ENCODE assay signal across 24 cellular contexts in the genomic region with DNA sequence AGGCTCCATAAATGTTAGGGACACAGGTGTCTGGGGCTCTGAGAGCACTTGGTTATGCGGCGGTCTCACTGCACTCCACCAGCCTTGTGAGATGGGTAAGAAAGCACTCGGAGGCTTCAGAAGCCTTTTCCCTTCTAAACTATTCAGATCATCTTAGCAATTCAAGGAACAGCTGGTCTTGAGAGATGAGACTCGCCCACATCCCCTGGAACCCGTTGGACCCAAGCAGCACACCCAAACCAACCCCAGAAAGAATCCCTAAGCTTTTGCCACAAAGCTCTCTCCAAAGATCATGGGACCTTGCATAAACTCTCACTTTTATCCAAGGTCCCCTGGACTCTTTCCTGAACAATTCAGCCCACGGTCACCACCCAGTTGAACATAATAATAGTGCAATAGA.
A peak's percentile ranks its signal among the peaks of the same experiment; 100 is the strongest.
DNase-seq lines count a peak whose midpoint lies in the region; ATAC-seq and TF ChIP-seq lines count a peak whose summit lies in the region.
"Had no signal": no experiment of that assay in that cellular context is flagged by ENCODE, and none has a peak within 500 bp of the region (broad histone marks: within the 10 kb centered on the region; RNA-seq: fewer than 3 reads in every experiment).

No MANE protein-coding gene starts in this region.

- intact Hi-C loops in gastrocnemius medialis (cut with DNase I; ENCODE audit: low total_unique reads) = loop anchor here (1.0 to 2.0 kb wide), 4 partner anchors 21 to 83 kb away; no protein-coding TSS in a partner anchor
- intact Hi-C loops in lower leg skin (cut with DNase I; ENCODE audit: low total_unique reads) = no loop called here

- no peak for TF ChIP-seq EP300 in gastroesophageal sphincter (IDR thresholded peaks at IDR 0.05)

- peaks cover 42 to 74% (median 63%) of the 10 kb centered on the region in 11 experiments for H3K36me3 ChIP-seq in BLaER1 treated with 17β-estradiol and CSF1 and Interleukin-3, amounts not matched to agents 10 nM and 100 nM
- peaks cover 0 to 25% of the 10 kb centered on the region in 2 donors for H3K36me3 ChIP-seq in gastroesophageal sphincter
- H3K36me3 ChIP-seq in gastrocnemius medialis = peaks cover 0 to 6% of the 10 kb centered on the region in 2 donors
- H3K36me3 ChIP-seq: ovary had no signal

- no peaks in the 10 kb centered on the region for H3K9me3 ChIP-seq in BLaER1 treated with 17β-estradiol and CSF1 and Interleukin-3, amounts not matched to agents 10 nM and 100 nM (replicated peaks in 1 of 11)
- H3K9me3 ChIP-seq in gastroesophageal sphincter (no peaks in the 10 kb centered on the region), gastrocnemius medialis (no peaks in the 10 kb centered on the region)
- H3K9me3 ChIP-seq: ovary, tibial artery had no signal

- in situ Hi-C loops in gastrocnemius medialis (cut with MboI; ENCODE audit: low sequenced_read_pairs in 4 of 4) = loop anchor here in 3 of 4 donors (10.0 kb wide), 1 partner anchor 85 kb away; no protein-coding TSS in a partner anchor

- TF ChIP-seq CTCF in HL-60 (IDR thresholded peaks at IDR 0.05; ENCODE audit: insufficient read depth, low read length) (no peak), gastroesophageal sphincter (IDR thresholded peaks at IDR 0.05) (no peak), gastrocnemius medialis (IDR thresholded peaks at IDR 0.05 in 4 of 5, conservative IDR thresholded peaks at IDR 0.05 in 1 of 5) (no peak), lower leg skin (IDR thresholded peaks at IDR 0.05) (no peak), foreskin fibroblast (IDR thresholded peaks at IDR 0.05; ENCODE audit: low read depth, low read length) (no peak)

- WGBS in gastroesophageal sphincter (ENCODE audit: low coverage in 1 of 2), 2 donors = 78 to 89% methylated on average over 1 to 5 of the region's 6 CpGs
- WGBS in lower leg skin, 2 donors = 73 to 74% methylated on average over 6 of the region's 6 CpGs

- peak overlapping the region in 9 of 11 experiments; percentile 3 to 81 (median 55); a peak in 13 of 22 replicates for H3K27ac ChIP-seq in BLaER1 treated with 17β-estradiol and CSF1 and Interleukin-3, amounts not matched to agents 10 nM and 100 nM
- H3K27ac ChIP-seq in HL-60 (replicated peaks) (peak overlapping the region; percentile 47), gastroesophageal sphincter (peak overlapping the region in 3 of 4 donors; percentile 5 to 61 (median 35)), gastrocnemius medialis (peak overlapping the region; percentile 85 to 90 (median 88))
- H3K27ac ChIP-seq: hepatocyte, KMS-11, ovary, PC-9, VCaP had no signal

- ATAC-seq in gastroesophageal sphincter (no peak), gastrocnemius medialis (no peak), GM21526 (IDR thresholded peaks at IDR 0.05; ENCODE audit: low FRiP score, unreplicated experiment) (no peak)

- peak overlapping the region in 4 of 11 experiments; percentile 75 to 90 (median 83); a peak in 8 of 22 replicates for H3K4me2 ChIP-seq in BLaER1 treated with 17β-estradiol and CSF1 and Interleukin-3, amounts not matched to agents 10 nM and 100 nM
- H3K4me2 ChIP-seq: hepatocyte, KMS-11, PC-9 had no signal

- no peaks in the 10 kb centered on the region for H3K27me3 ChIP-seq in BLaER1 treated with 17β-estradiol and CSF1 and Interleukin-3, amounts not matched to agents 10 nM and 100 nM
- H3K27me3 ChIP-seq in HL-60 (ENCODE audit: insufficient read depth, poor library complexity, severe bottlenecking) (no peaks in the 10 kb centered on the region), gastroesophageal sphincter (no peaks in the 10 kb centered on the region), gastrocnemius medialis (no peaks in the 10 kb centered on the region)
- H3K27me3 ChIP-seq: hepatocyte, ovary, tibial artery had no signal

- peaks cover 5 to 92% (median 59%) of the 10 kb centered on the region in 10 experiments for H3K4me1 ChIP-seq in BLaER1 treated with 17β-estradiol and CSF1 and Interleukin-3, amounts not matched to agents 10 nM and 100 nM
- H3K4me1 ChIP-seq in gastroesophageal sphincter (peaks cover 0 to 18% (median 10%) of the 10 kb centered on the region in 3 donors), gastrocnemius medialis (peaks cover 63 to 64% of the 10 kb centered on the region in 2 donors)

- DNase-seq in HL-60 (ENCODE audit: low read depth in 1 of 2, low spot score in 1 of 2) = no peak
- no peak for DNase-seq in gastrocnemius medialis
- DNase-seq in lower leg skin (ENCODE audit: low spot score in 2 of 2) = no peak
- DNase-seq in activated CD4-positive, alpha-beta T cell treated with anti-CD3 and anti-CD28 coated beads for 4 hours = no peak
- DNase-seq in foreskin fibroblast = no peak
- DNase-seq: activated CD4-positive, alpha-beta T cell treated with anti-CD3 and anti-CD28 coated beads, Interleukin-2, amount 50 U/mL, for 48 hours; Calu3; H7; naive B cell; NCI-H187 treated with DMSO at 0.1 percent for 48 hours; NCI-H82; ovary; stimulated activated CD4-positive, alpha-beta T cell treated with anti-CD3 and anti-CD28 coated beads, Interleukin-1b, Interleukin-23, amount 100 ng/mL, for 48 hours; stimulated activated naive CD4-positive, alpha-beta T cell; T-helper 1 cell had no signal

- H3K4me3 ChIP-seq in BLaER1 treated with 17β-estradiol and CSF1 and Interleukin-3, amounts not matched to agents 10 nM and 100 nM = no peak overlapping the region
- H3K4me3 ChIP-seq in HL-60 (replicated peaks; ENCODE audit: insufficient read depth, low read length) = no peak overlapping the region
- H3K4me3 ChIP-seq in gastroesophageal sphincter = no peak overlapping the region
- H3K4me3 ChIP-seq in gastrocnemius medialis = peak overlapping the region in 2 of 4 donors; percentile 5 to 8
- no peak overlapping the region for H3K4me3 ChIP-seq in lower leg skin (ENCODE audit: low read depth, poor library complexity, severe bottlenecking)
- no peak overlapping the region for H3K4me3 ChIP-seq in foreskin fibroblast (ENCODE audit: low read depth in 1 of 2, low read length in 2 of 2)
- H3K4me3 ChIP-seq: hepatocyte, lung, ovary, PC-9, tibial artery had no signal

- TF ChIP-seq POLR2A in gastroesophageal sphincter (IDR thresholded peaks at IDR 0.05) (no peak), gastrocnemius medialis (IDR thresholded peaks at IDR 0.05) (no peak), lower leg skin (IDR thresholded peaks at IDR 0.05) (no peak)

- peak overlapping the region in 2 of 11 experiments; percentile 3 to 15; a peak in 1 of 22 replicates for H3K9ac ChIP-seq in BLaER1 treated with 17β-estradiol and CSF1 and Interleukin-3, amounts not matched to agents 10 nM and 100 nM
- H3K9ac ChIP-seq: KMS-11 had no signal

- H4K20me1 ChIP-seq in BLaER1 treated with 17β-estradiol and CSF1 and Interleukin-3, amounts not matched to agents 10 nM and 100 nM = peaks cover 5 to 82% (median 28%) of the 10 kb centered on the region in 11 experiments; a peak in 12 of 22 replicates

Comparison
In these comparisons a context has a peak if more than half of its experiments do, and no peak if none do; other contexts are left out.
1. H3K27ac ChIP-seq: peak in every context shown above with its lines; median percentile 88 in gastrocnemius medialis; 55 in BLaER1 treated with 17β-estradiol and CSF1 and Interleukin-3, amounts not matched to agents 10 nM and 100 nM; 47 in HL-60; 35 in gastroesophageal sphincter.